19 cellular contexts compared by ENCODE assay signal in genomic region chr7:131075406-131075805, GRCh38.
DNase-seq lines count a peak whose midpoint lies in the region; ATAC-seq and TF ChIP-seq lines count a peak whose summit lies in the region.
"Had no signal": no experiment of that assay in that cellular context is flagged by ENCODE, and none has a peak within 500 bp of the region (broad histone marks: within the 10 kb centered on the region; RNA-seq: fewer than 3 reads in every experiment).

No MANE protein-coding gene starts in this region.

- peaks cover 4% of the 10 kb centered on the region for H3K36me3 ChIP-seq in brain microvascular endothelial cell (replicated peaks)
- H3K36me3 ChIP-seq: SJSA1 had no signal

- H3K27ac ChIP-seq in AG04450 (ENCODE audit: low read depth, low read length) (peak overlapping the region; percentile 59), brain microvascular endothelial cell (no peak overlapping the region)
- H3K27ac ChIP-seq: SJSA1 had no signal

- ATAC-seq in activated T-helper 17 cell treated with anti-CD3 and anti-CD28 coated beads, Interleukin-2, amount 50 U/mL, for 72 hours (replicated peaks), result no peak
- ATAC-seq in naive B cell (ENCODE audit: low read depth in 2 of 2) (peak in 1 of 2 donors; percentile 39), GM19328 (IDR thresholded peaks at IDR 0.05; ENCODE audit: unreplicated experiment) (no peak), HG03196 (IDR thresholded peaks at IDR 0.05; ENCODE audit: unreplicated experiment) (no peak)
- ATAC-seq: heart right ventricle had no signal

- peaks cover 4% of the 10 kb centered on the region for H3K36me3 Mint-ChIP-seq in activated T-helper 17 cell treated with anti-CD3 and anti-CD28 coated beads, Interleukin-2, amount 50 U/mL, for 72 hours (ENCODE audit: low read depth)
- peaks cover 10 to 11% of the 10 kb centered on the region in 2 donors for H3K36me3 Mint-ChIP-seq in naive B cell

- TF ChIP-seq CTCF in AG04450 (IDR thresholded peaks at IDR 0.05; ENCODE audit: low read depth, low read length) (no peak), brain microvascular endothelial cell (IDR thresholded peaks at IDR 0.05; ENCODE audit: low read depth, low read length, missing control alignments) (no peak)

- no peaks in the 10 kb centered on the region for H3K9me3 Mint-ChIP-seq in activated T-helper 17 cell treated with anti-CD3 and anti-CD28 coated beads, Interleukin-2, amount 50 U/mL, for 72 hours
- H3K9me3 Mint-ChIP-seq in naive B cell, result peaks cover 0 to 3% (median 0%) of the 10 kb centered on the region in 7 donors
- H3K9me3 Mint-ChIP-seq: activated CD4-positive, alpha-beta T cell treated with anti-CD3 and anti-CD28 coated beads, Interleukin-2, amount 10 ng/mL, durations not matched to agents 7 days and 5 days; IgD-negative memory B cell had no signal

- in situ Hi-C loops in brain microvascular endothelial cell (cut with HindIII; ENCODE audit: low pct_ligation_motif_present, low sequenced_read_pairs), result no loop called here

- no peak for DNase-seq in AG04450 (ENCODE audit: low read depth, low spot score)
- DNase-seq in EL, result peak; percentile 5
- no peak for DNase-seq in naive B cell
- no peak for DNase-seq in brain microvascular endothelial cell
- DNase-seq: activated CD4-positive, alpha-beta T cell treated with anti-CD3 and anti-CD28 coated beads, Interleukin-2, amount 10 ng/mL, durations not matched to agents 7 days and 5 days; activated T-cell treated with anti-CD3 and anti-CD28 coated beads, Interleukin-2, amount 50 U/mL, for 48 hours; cerebellar nuclear complex; DMS 273 treated with DMSO at 0.1 percent for 48 hours; effector memory CD4-positive, alpha-beta T cell; heart right ventricle; NCI-H1105; stimulated activated CD4-positive, alpha-beta T cell treated with anti-CD3 and anti-CD28 coated beads, Interleukin-1b, Interleukin-23, amount 100 ng/mL, for 48 hours had no signal

- POLR2A ChIA-PET in AG04450 (lab: Yijun Ruan, JAX), result no interaction called here

- no peak overlapping the region for H3K4me3 ChIP-seq in AG04450 (ENCODE audit: low read depth, low read length)
- no peak overlapping the region for H3K4me3 ChIP-seq in brain microvascular endothelial cell (ENCODE audit: low read depth, low read length)
- H3K4me3 ChIP-seq: heart right ventricle, right atrium auricular region, SJSA1, suprapubic skin had no signal

- peak overlapping the region; percentile 31 for H3K27ac Mint-ChIP-seq in activated T-helper 17 cell treated with anti-CD3 and anti-CD28 coated beads, Interleukin-2, amount 50 U/mL, for 72 hours
- H3K27ac Mint-ChIP-seq in naive B cell, result peak overlapping the region in 5 of 6 donors; percentile 2 to 90 (median 65)
- H3K27ac Mint-ChIP-seq: activated CD4-positive, alpha-beta T cell treated with anti-CD3 and anti-CD28 coated beads, Interleukin-2, amount 10 ng/mL, durations not matched to agents 7 days and 5 days had no signal

- no peak overlapping the region for H3K4me3 Mint-ChIP-seq in activated T-helper 17 cell treated with anti-CD3 and anti-CD28 coated beads, Interleukin-2, amount 50 U/mL, for 72 hours
- peak overlapping the region in 3 of 8 donors; percentile 23 to 67 (median 44) for H3K4me3 Mint-ChIP-seq in naive B cell
- H3K4me3 Mint-ChIP-seq: activated CD4-positive, alpha-beta T cell treated with anti-CD3 and anti-CD28 coated beads, Interleukin-2, amount 10 ng/mL, durations not matched to agents 7 days and 5 days had no signal

- H3K4me1 Mint-ChIP-seq in activated T-helper 17 cell treated with anti-CD3 and anti-CD28 coated beads, Interleukin-2, amount 50 U/mL, for 72 hours, result peaks cover 25% of the 10 kb centered on the region
- H3K4me1 Mint-ChIP-seq in naive B cell, result peaks cover 31 to 51% (median 37%) of the 10 kb centered on the region in 3 donors

- H3K27me3 Mint-ChIP-seq in activated T-helper 17 cell treated with anti-CD3 and anti-CD28 coated beads, Interleukin-2, amount 50 U/mL, for 72 hours, result no peaks in the 10 kb centered on the region
- no peaks in the 10 kb centered on the region for H3K27me3 Mint-ChIP-seq in naive B cell
- H3K27me3 Mint-ChIP-seq: activated CD4-positive, alpha-beta T cell treated with anti-CD3 and anti-CD28 coated beads, Interleukin-2, amount 10 ng/mL, durations not matched to agents 7 days and 5 days; IgD-negative memory B cell had no signal

- no peaks in the 10 kb centered on the region for H3K9me3 ChIP-seq in AG04450 (ENCODE audit: control insufficient read depth, insufficient read depth, low read length)
- H3K9me3 ChIP-seq: heart right ventricle, right atrium auricular region, SJSA1, suprapubic skin had no signal

- CTCF ChIA-PET in AG04450 (lab: Charles Lee), result interaction anchor here (0.9 kb wide), 1 partner anchor 312 kb away, joined by 3 read pairs; no protein-coding TSS in a partner anchor

- no peaks in the 10 kb centered on the region for H3K27me3 ChIP-seq in AG04450 (ENCODE audit: control insufficient read depth, insufficient read depth, low read length)
- no peaks in the 10 kb centered on the region for H3K27me3 ChIP-seq in brain microvascular endothelial cell (replicated peaks)
- H3K27me3 ChIP-seq: heart right ventricle, right atrium auricular region, SJSA1, suprapubic skin had no signal
